14 cellular contexts compared by ENCODE assay signal in the genomic region with DNA sequence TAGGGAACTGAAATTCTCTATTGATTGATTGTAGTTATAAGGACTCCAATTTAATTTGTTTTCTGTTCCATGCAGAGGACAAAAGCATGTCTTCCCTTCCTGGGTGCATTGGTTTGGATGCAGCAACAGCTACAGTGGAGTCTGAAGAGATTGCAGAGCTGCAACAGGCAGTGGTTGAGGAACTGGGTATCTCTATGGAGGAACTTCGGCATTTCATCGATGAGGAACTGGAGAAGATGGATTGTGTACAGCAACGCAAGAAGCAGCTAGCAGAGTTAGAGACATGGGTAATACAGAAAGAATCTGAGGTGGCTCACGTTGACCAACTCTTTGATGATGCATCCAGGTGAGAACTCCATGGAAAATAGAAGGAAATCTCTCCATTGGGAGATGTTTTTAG. TPM values are rescaled to one million over a fixed set of nuclear protein-coding genes. Genes with fewer than 3 reads are reported as not detected.
A peak's percentile ranks its signal among the peaks of the same experiment; 100 is the strongest.
DNase-seq lines count a peak whose midpoint lies in the region; ATAC-seq and TF ChIP-seq lines count a peak whose summit lies in the region.
"Had no signal": no experiment of that assay in that cellular context is flagged by ENCODE, and none has a peak within 500 bp of the region (broad histone marks: within the 10 kb centered on the region; RNA-seq: fewer than 3 reads in every experiment).

No MANE protein-coding gene starts in this region.

- H3K9me3 Mint-ChIP-seq in Calu3 (ENCODE audit: low read depth, unreplicated experiment) (peaks cover 4% of the 10 kb centered on the region), mesothelial cell of epicardium (peaks cover 11% of the 10 kb centered on the region)

- H3K27ac Mint-ChIP-seq in Calu3 (ENCODE audit: unreplicated experiment): no peak overlapping the region
- H3K27ac Mint-ChIP-seq in T-helper 17 cell: peak overlapping the region; percentile 94
- no peak overlapping the region for H3K27ac Mint-ChIP-seq in mesothelial cell of epicardium

- no TSS peak for BruUV-seq in Calu3 (replicated peaks; lab: Mats Ljungman, UMichigan)

- H3K36me3 ChIP-seq in BLaER1 treated with 17β-estradiol and CSF1 and Interleukin-3, amounts not matched to agents 10 nM and 100 nM: peaks cover 48 to 56% (median 52%) of the 10 kb centered on the region in 11 experiments

- no peak for TF ChIP-seq CTCF in Calu3 (IDR thresholded peaks at IDR 0.05; ENCODE audit: unreplicated experiment)
- TF ChIP-seq CTCF in mesothelial cell of epicardium (IDR thresholded peaks at IDR 0.05; ENCODE audit: unreplicated experiment): no peak

- H3K4me1 Mint-ChIP-seq in Calu3 (ENCODE audit: low read depth, unreplicated experiment): peaks cover 3% of the 10 kb centered on the region
- peaks cover 13% of the 10 kb centered on the region for H3K4me1 Mint-ChIP-seq in T-helper 17 cell
- peaks cover 17% of the 10 kb centered on the region for H3K4me1 Mint-ChIP-seq in mesothelial cell of epicardium

- DNase-seq in Calu3 (no peak), T-helper 17 cell (no peak), mesothelial cell of epicardium (ENCODE audit: low spot score in 2 of 2, unreplicated experiment in 2 of 2) (no peak), D341Med (ENCODE audit: low spot score) (no peak), posterior vena cava (ENCODE audit: low spot score) (no peak)
- DNase-seq: central memory CD4-positive, alpha-beta T cell; GOT3; NCI-H187 treated with DMSO at 0.1 percent for 48 hours; T1000 had no signal

- H3K4me2 ChIP-seq in BLaER1 treated with 17β-estradiol and CSF1 and Interleukin-3, amounts not matched to agents 10 nM and 100 nM: peak overlapping the region; percentile 72 to 89 (median 85); a peak in 19 of 22 replicates

- ATAC-seq in T-helper 17 cell (no peak), HG03095 (IDR thresholded peaks at IDR 0.05; ENCODE audit: unreplicated experiment) (no peak)
- ATAC-seq in activated CD4-positive, CD25-positive, alpha-beta regulatory T cell treated with anti-CD3 and anti-CD28 coated beads, Interleukin-2, amount 50 U/mL, for 24 hours: no peak

- H3K9ac ChIP-seq in BLaER1 treated with 17β-estradiol and CSF1 and Interleukin-3, amounts not matched to agents 10 nM and 100 nM: peak overlapping the region in 2 of 11 experiments; percentile 86 to 97; a peak in 1 of 22 replicates

- H3K27ac ChIP-seq in BLaER1 treated with 17β-estradiol and CSF1 and Interleukin-3, amounts not matched to agents 10 nM and 100 nM: no peak overlapping the region
- H3K27ac ChIP-seq: right atrium auricular region, suprapubic skin had no signal

- peaks cover 12 to 19% (median 15%) of the 10 kb centered on the region in 10 experiments; a peak in 19 of 20 replicates for H3K4me1 ChIP-seq in BLaER1 treated with 17β-estradiol and CSF1 and Interleukin-3, amounts not matched to agents 10 nM and 100 nM

- peak overlapping the region in 6 of 10 experiments; percentile 65 to 86 (median 72); a peak in 7 of 20 replicates for H3K4me3 ChIP-seq in BLaER1 treated with 17β-estradiol and CSF1 and Interleukin-3, amounts not matched to agents 10 nM and 100 nM

- H3K27me3 Mint-ChIP-seq in Calu3 (ENCODE audit: unreplicated experiment) (no peaks in the 10 kb centered on the region), T-helper 17 cell (no peaks in the 10 kb centered on the region), mesothelial cell of epicardium (ENCODE audit: low read depth) (no peaks in the 10 kb centered on the region)

- no peaks in the 10 kb centered on the region for H3K27me3 ChIP-seq in BLaER1 treated with 17β-estradiol and CSF1 and Interleukin-3, amounts not matched to agents 10 nM and 100 nM
- H3K27me3 ChIP-seq: right atrium auricular region, suprapubic skin had no signal

- CTCF ChIA-PET in Calu3 (lab: Charles Lee): no interaction called here

- H3K36me3 Mint-ChIP-seq in Calu3 (ENCODE audit: insufficient read depth, unreplicated experiment) (peaks cover 61% of the 10 kb centered on the region), T-helper 17 cell (ENCODE audit: low read depth) (peaks cover 15% of the 10 kb centered on the region), mesothelial cell of epicardium (peaks cover 44% of the 10 kb centered on the region)

- intact Hi-C loops in Calu3 (cut with micrococcal nuclease; ENCODE audit: unreplicated experiment): loop anchor here (5.0 to 10.0 kb wide), 2 partner anchors 50 to 453 kb away; a partner anchor contains a TSS
- intact Hi-C loops in posterior vena cava (cut with DNase I): no loop called here

- peaks cover 26 to 44% (median 32%) of the 10 kb centered on the region in 11 experiments for H3K9me3 ChIP-seq in BLaER1 treated with 17β-estradiol and CSF1 and Interleukin-3, amounts not matched to agents 10 nM and 100 nM (replicated peaks in 1 of 11)
- no peaks in the 10 kb centered on the region for H3K9me3 ChIP-seq in T-helper 17 cell (ENCODE audit: control insufficient read depth, low read length, poor library complexity, severe bottlenecking)
- H3K9me3 ChIP-seq: suprapubic skin had no signal

- 0 out of 22 replicates have a peak, but pooled peaks cover 0 to 5% (median 0%) of the 10 kb centered on the region in 11 experiments for H4K20me1 ChIP-seq in BLaER1 treated with 17β-estradiol and CSF1 and Interleukin-3, amounts not matched to agents 10 nM and 100 nM

- H3K4me3 Mint-ChIP-seq in Calu3 (ENCODE audit: low read depth, unreplicated experiment): peak overlapping the region; percentile 90
- peak overlapping the region; percentile 9 for H3K4me3 Mint-ChIP-seq in T-helper 17 cell
- H3K4me3 Mint-ChIP-seq in mesothelial cell of epicardium: peak overlapping the region; percentile 96

RNA-seq across cellular contexts. Expression of a gene that starts 1.5 kb away (rescaled TPM):
- 64.9 and 70.6 TPM in 2 replicates for total RNA-seq in Calu3 (2022)
- total RNA-seq in T-helper 17 cell: 10 to 100 TPM; 44.0 to 51.0 TPM
- total RNA-seq in mesothelial cell of epicardium: 101 to 103 TPM (median 101 TPM) in 3 replicates
- 10 to 100 TPM; 26.4 to 26.8 TPM for total RNA-seq in posterior vena cava

RNA-seq across cellular contexts. Expression of a gene that starts 40.7 kb away (rescaled TPM):
- not detected in 2 replicates for total RNA-seq in Calu3 (2022)
- total RNA-seq in T-helper 17 cell: not detected
- total RNA-seq in mesothelial cell of epicardium: not detected in 3 replicates
- total RNA-seq in posterior vena cava: not detected
- total RNA-seq: suprapubic skin had no signal

RNA-seq across cellular contexts. Expression of a gene that starts 47.0 kb away (rescaled TPM):
- total RNA-seq in Calu3 (2022) (214 and 226 TPM in 2 replicates), T-helper 17 cell (100 to 1,000 TPM; 108 to 142 TPM), mesothelial cell of epicardium (127 to 137 TPM (median 132 TPM) in 3 replicates), posterior vena cava (100 to 1,000 TPM; 112 to 133 TPM)

RNA-seq across cellular contexts. Expression of a gene that starts 51.2 kb away (rescaled TPM):
- total RNA-seq in Calu3 (2022): 27.9 and 31.1 TPM in 2 replicates
- 10 to 100 TPM; 27.3 to 32.3 TPM for total RNA-seq in T-helper 17 cell
- total RNA-seq in mesothelial cell of epicardium: 56.1 to 58.4 TPM (median 57.3 TPM) in 3 replicates
- total RNA-seq in posterior vena cava: 10 to 100 TPM; 47.3 to 51.2 TPM

RNA-seq across cellular contexts. Expression of a gene that starts 54.5 kb away (rescaled TPM):
- total RNA-seq in Calu3 (2022): 15.4 and 20.1 TPM in 2 replicates
- under 1 TPM in 1 of 2 donors, not detected in 1; 0.15 TPM for total RNA-seq in T-helper 17 cell
- 1.2 TPM in 3 replicates for total RNA-seq in mesothelial cell of epicardium
- under 1 TPM in 1 of 2 donors, not detected in 1; 0.19 TPM for total RNA-seq in posterior vena cava

Comparison
In these comparisons a context has a peak if more than half of its experiments do, and no peak if none do; other contexts are left out.
1. H3K4me3 Mint-ChIP-seq: peak in every context shown above with its lines; median percentile 96 in mesothelial cell of epicardium; 90 in Calu3; 9 in T-helper 17 cell.